Comparison of ENCODE assay signal across 1 cellular context in the genomic region with DNA sequence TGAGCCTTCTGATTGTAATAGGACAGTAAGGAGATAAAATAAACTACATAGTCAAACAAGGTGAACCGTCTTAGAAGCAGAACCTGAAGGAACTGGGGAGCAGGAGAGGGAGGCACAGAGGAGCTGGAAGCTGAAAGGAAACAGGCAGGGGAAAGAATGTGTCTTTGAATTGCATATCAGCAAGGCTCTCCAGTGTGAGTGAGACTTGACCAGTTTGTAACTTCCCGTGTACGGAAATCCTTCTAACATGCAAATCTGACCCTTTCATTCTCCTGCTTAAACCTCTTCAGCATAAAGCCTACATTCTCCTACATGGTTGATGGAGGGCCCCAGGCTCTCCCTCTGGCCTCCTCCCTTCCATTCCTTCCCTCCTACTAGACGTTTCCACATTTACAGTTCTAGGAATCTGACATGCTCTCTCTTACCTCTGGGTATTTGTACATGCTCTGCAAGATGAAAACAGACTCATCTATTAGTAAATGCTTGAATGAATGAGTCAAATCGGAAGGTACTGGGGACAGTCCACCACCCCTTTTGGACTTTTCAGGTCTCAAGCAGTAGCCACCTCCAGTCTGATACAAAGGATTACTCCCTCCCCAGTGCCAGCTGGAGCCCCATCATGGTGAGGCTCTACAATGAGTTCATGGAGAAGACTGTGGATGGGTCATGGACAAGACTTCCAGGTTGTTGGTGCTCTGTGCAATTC.
TF ChIP-seq lines count a peak whose summit lies in the region.

No MANE protein-coding gene starts in this region.

TF ChIP-seq in endothelial cell of umbilical vein, 7 proteins besides CTCF, POLR2A, EP300 and RAD21:
- TF ChIP-seq FOS (IDR thresholded peaks at IDR 0.05; ENCODE audit: borderline replicate concordance, insufficient read depth, low read length) (no peak), MYC (IDR thresholded peaks at IDR 0.05; ENCODE audit: low read depth, low read length) (no peak), GATA2 (IDR thresholded peaks at IDR 0.05; ENCODE audit: insufficient read depth, insufficient read length, low read depth, low read length) (no peak), POLR2AphosphoS5 (IDR thresholded peaks at IDR 0.05; ENCODE audit: insufficient read depth, low read depth, low read length) (no peak), JUN (IDR thresholded peaks at IDR 0.05; ENCODE audit: borderline replicate concordance, insufficient read depth, insufficient read length, low read depth) (no peak), EZH2 (IDR thresholded peaks at IDR 0.05; ENCODE audit: borderline replicate concordance, low read depth, low read length, severe bottlenecking) (no peak)
- TF ChIP-seq, protein P1, sequence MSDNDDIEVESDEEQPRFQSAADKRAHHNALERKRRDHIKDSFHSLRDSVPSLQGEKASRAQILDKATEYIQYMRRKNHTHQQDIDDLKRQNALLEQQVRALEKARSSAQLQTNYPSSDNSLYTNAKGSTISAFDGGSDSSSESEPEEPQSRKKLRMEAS (IDR thresholded peaks at IDR 0.05; ENCODE audit: insufficient read depth, insufficient read length): no peak
